15 cellular contexts compared by ENCODE assay signal in the genomic region with DNA sequence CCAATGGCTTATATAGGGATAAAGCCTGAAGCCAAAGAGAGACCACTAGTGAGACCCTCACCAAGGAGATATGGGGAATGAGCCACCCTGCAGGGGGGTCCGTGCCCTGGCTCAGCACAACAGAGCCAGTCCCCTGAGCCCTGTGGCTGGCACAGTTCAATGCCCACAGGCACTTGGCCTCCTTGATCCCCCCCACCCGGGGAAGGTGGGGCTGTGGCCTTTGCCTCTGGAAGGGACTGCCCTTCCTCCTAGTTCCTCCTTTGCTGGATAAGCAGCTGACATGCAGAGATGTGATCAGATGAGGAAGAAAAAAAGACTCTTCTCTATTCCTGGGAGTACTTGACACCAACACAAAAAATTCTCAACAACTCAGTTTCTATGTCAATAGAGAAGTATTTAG. TPM values are rescaled to one million over a fixed set of nuclear protein-coding genes. Genes with fewer than 3 reads are reported as not detected.
A peak's percentile ranks its signal among the peaks of the same experiment; 100 is the strongest.
DNase-seq lines count a peak whose midpoint lies in the region; ATAC-seq and TF ChIP-seq lines count a peak whose summit lies in the region.
"Had no signal": no experiment of that assay in that cellular context is flagged by ENCODE, and none has a peak within 500 bp of the region (broad histone marks: within the 10 kb centered on the region; RNA-seq: fewer than 3 reads in every experiment).

No MANE protein-coding gene starts in this region.

- no CpG with 5 or more reads among the region's 2 CpGs for WGBS in gastroesophageal sphincter (ENCODE audit: low coverage in 1 of 2), 2 donors
- no CpG with 5 or more reads among the region's 2 CpGs for WGBS in trophoblast cell (ENCODE audit: extremely low coverage, insufficient coverage, insufficient read length)

- ATAC-seq in gastroesophageal sphincter: peak; percentile 62
- ATAC-seq in effector memory CD8-positive, alpha-beta T cell (replicated peaks): no peak

- peak; percentile 52 for DNase-seq in GF-D8 (lab: John Stamatoyannopoulos, UW)
- DNase-seq in RWPE1 (ENCODE audit: low spot score): no peak
- DNase-seq in trophoblast cell: no peak
- DNase-seq in effector memory CD8-positive, alpha-beta T cell: no peak
- DNase-seq in colonic mucosa: no peak
- DNase-seq in cerebellar cortex (ENCODE audit: low spot score): no peak
- DNase-seq in T-helper 2 cell treated with Interferon-gamma antibody and Interleukin-4, amounts not matched to agents 5 μg/mL and 100 μg/mL, for 36 hours (ENCODE audit: low spot score): no peak
- DNase-seq: activated CD8-positive, alpha-beta memory T cell treated with anti-CD3 and anti-CD28 coated beads for 24 hours; activated naive CD4-positive, alpha-beta T cell treated with anti-CD3 and anti-CD28 coated beads, Interleukin-2, amount 10 ng/mL, durations not matched to agents 7 days and 5 days; caudate nucleus; COR-L47; esophagus squamous epithelium; NCI-H2029; sigmoid colon had no signal

- H4K12ac ChIP-seq in trophoblast cell (ENCODE audit: low read depth, low read length): no peak overlapping the region

- peak overlapping the region; percentile 49 for H3K18ac ChIP-seq in trophoblast cell (ENCODE audit: low read length)

- H3K79me2 ChIP-seq in trophoblast cell (ENCODE audit: control insufficient read depth, insufficient read depth, low read length, poor library complexity): peaks cover 10% of the 10 kb centered on the region

- H3K4me2 ChIP-seq in trophoblast cell (ENCODE audit: low read length): no peak overlapping the region

- no peak overlapping the region for H3K27ac Mint-ChIP-seq in effector memory CD8-positive, alpha-beta T cell
- no peak overlapping the region for H3K27ac Mint-ChIP-seq in T-helper 2 cell treated with Interferon-gamma antibody and Interleukin-4, amounts not matched to agents 5 μg/mL and 100 μg/mL, for 36 hours
- H3K27ac Mint-ChIP-seq: activated naive CD4-positive, alpha-beta T cell treated with anti-CD3 and anti-CD28 coated beads, Interleukin-2, amount 10 ng/mL, durations not matched to agents 7 days and 5 days had no signal

- peaks cover 4 to 7% of the 10 kb centered on the region in 2 donors for H3K4me1 Mint-ChIP-seq in effector memory CD8-positive, alpha-beta T cell (ENCODE audit: low read depth in 2 of 2)
- H3K4me1 Mint-ChIP-seq in T-helper 2 cell treated with Interferon-gamma antibody and Interleukin-4, amounts not matched to agents 5 μg/mL and 100 μg/mL, for 36 hours (ENCODE audit: low read depth): peaks cover 3% of the 10 kb centered on the region

- H3K27ac ChIP-seq in RWPE1: peak overlapping the region; percentile 45
- H3K27ac ChIP-seq in gastroesophageal sphincter: no peak overlapping the region
- H3K27ac ChIP-seq in trophoblast cell (ENCODE audit: low read depth, low read length): peak overlapping the region; percentile 76
- H3K27ac ChIP-seq in colonic mucosa: no peak overlapping the region
- H3K27ac ChIP-seq: sigmoid colon had no signal

- peaks cover 18% of the 10 kb centered on the region for H3K79me1 ChIP-seq in trophoblast cell (ENCODE audit: low read length)

- no peak for TF ChIP-seq EP300 in gastroesophageal sphincter (IDR thresholded peaks at IDR 0.05)

- no peaks in the 10 kb centered on the region for H3K27me3 ChIP-seq in gastroesophageal sphincter
- H3K27me3 ChIP-seq in trophoblast cell (ENCODE audit: insufficient read depth, low read length): no peaks in the 10 kb centered on the region
- H3K27me3 ChIP-seq in colonic mucosa: no peaks in the 10 kb centered on the region
- H3K27me3 ChIP-seq: esophagus squamous epithelium, sigmoid colon had no signal

- no peaks in the 10 kb centered on the region for H3K36me3 ChIP-seq in gastroesophageal sphincter
- H3K36me3 ChIP-seq in trophoblast cell (ENCODE audit: control insufficient read depth in 1 of 2, insufficient read depth in 2 of 2, low read length in 2 of 2): peaks cover 3 to 4% of the 10 kb centered on the region in 2 experiments
- H3K36me3 ChIP-seq in colonic mucosa: no peaks in the 10 kb centered on the region
- H3K36me3 ChIP-seq: esophagus squamous epithelium, sigmoid colon had no signal

- CTCF ChIA-PET in RWPE1 (lab: Yijun Ruan, JAX): interaction anchor here (0.6 kb wide), 1 partner anchor 37 kb away, joined by 3 read pairs; no protein-coding TSS in a partner anchor

- H3K9me3 ChIP-seq in gastroesophageal sphincter (no peaks in the 10 kb centered on the region), trophoblast cell (ENCODE audit: insufficient read depth, low read depth, low read length) (no peaks in the 10 kb centered on the region), colonic mucosa (no peaks in the 10 kb centered on the region)
- H3K9me3 ChIP-seq: esophagus squamous epithelium, sigmoid colon had no signal

- H2AK5ac ChIP-seq in trophoblast cell (ENCODE audit: low read length): peak overlapping the region; percentile 17

- H4K8ac ChIP-seq in trophoblast cell (ENCODE audit: low read depth, low read length): peak overlapping the region; percentile 84

- intact Hi-C loops in colonic mucosa (cut with DNase I): no loop called here

- H3K9me3 Mint-ChIP-seq in effector memory CD8-positive, alpha-beta T cell: no peaks in the 10 kb centered on the region
- H3K9me3 Mint-ChIP-seq in T-helper 2 cell treated with Interferon-gamma antibody and Interleukin-4, amounts not matched to agents 5 μg/mL and 100 μg/mL, for 36 hours: peaks cover 2% of the 10 kb centered on the region
- H3K9me3 Mint-ChIP-seq: activated naive CD4-positive, alpha-beta T cell treated with anti-CD3 and anti-CD28 coated beads, Interleukin-2, amount 10 ng/mL, durations not matched to agents 7 days and 5 days had no signal

- TF ChIP-seq POLR2A in gastroesophageal sphincter (IDR thresholded peaks at IDR 0.05): no peak

- H3K4me1 ChIP-seq in gastroesophageal sphincter (peaks cover 0 to 17% (median 6%) of the 10 kb centered on the region in 3 donors), trophoblast cell (ENCODE audit: control insufficient read depth in 1 of 2, insufficient read depth in 2 of 2, low read length in 2 of 2) (peaks cover 22 to 27% of the 10 kb centered on the region in 2 experiments), colonic mucosa (no peaks in the 10 kb centered on the region)

- H3K27me3 Mint-ChIP-seq in effector memory CD8-positive, alpha-beta T cell: peaks cover 0 to 13% of the 10 kb centered on the region in 2 donors
- H3K27me3 Mint-ChIP-seq in T-helper 2 cell treated with Interferon-gamma antibody and Interleukin-4, amounts not matched to agents 5 μg/mL and 100 μg/mL, for 36 hours (ENCODE audit: low read depth): no peaks in the 10 kb centered on the region

- H3K4me3 Mint-ChIP-seq in effector memory CD8-positive, alpha-beta T cell: no peak overlapping the region
- H3K4me3 Mint-ChIP-seq in T-helper 2 cell treated with Interferon-gamma antibody and Interleukin-4, amounts not matched to agents 5 μg/mL and 100 μg/mL, for 36 hours: no peak overlapping the region
- H3K4me3 Mint-ChIP-seq: activated naive CD4-positive, alpha-beta T cell treated with anti-CD3 and anti-CD28 coated beads, Interleukin-2, amount 10 ng/mL, durations not matched to agents 7 days and 5 days had no signal

- H4K91ac ChIP-seq in trophoblast cell (ENCODE audit: low read depth, low read length): peak overlapping the region; percentile 69

- H3K23ac ChIP-seq in trophoblast cell (ENCODE audit: low read length): no peak overlapping the region

- peak overlapping the region; percentile 63 for H2BK5ac ChIP-seq in trophoblast cell (ENCODE audit: low read depth, low read length, poor library complexity)

- H3K14ac ChIP-seq in trophoblast cell (ENCODE audit: low read length): peak overlapping the region; percentile 76

- no peak for TF ChIP-seq CTCF in RWPE1 (conservative IDR thresholded peaks at IDR 0.05; ENCODE audit: low read depth)
- no peak for TF ChIP-seq CTCF in gastroesophageal sphincter (IDR thresholded peaks at IDR 0.05)
- no peak for TF ChIP-seq CTCF in colonic mucosa (IDR thresholded peaks at IDR 0.05)

- H3K4ac ChIP-seq in trophoblast cell (ENCODE audit: low read depth, low read length): peak overlapping the region; percentile 73

- no peaks in the 10 kb centered on the region for H3K36me3 Mint-ChIP-seq in effector memory CD8-positive, alpha-beta T cell (ENCODE audit: insufficient read depth)
- H3K36me3 Mint-ChIP-seq in T-helper 2 cell treated with Interferon-gamma antibody and Interleukin-4, amounts not matched to agents 5 μg/mL and 100 μg/mL, for 36 hours (ENCODE audit: low read depth): peaks cover 2% of the 10 kb centered on the region
- H3K36me3 Mint-ChIP-seq: activated naive CD4-positive, alpha-beta T cell treated with anti-CD3 and anti-CD28 coated beads, Interleukin-2, amount 10 ng/mL, durations not matched to agents 7 days and 5 days had no signal

- peak overlapping the region; percentile 30 for H2BK12ac ChIP-seq in trophoblast cell (ENCODE audit: low read length)

- POLR2A ChIA-PET in RWPE1 (lab: Yijun Ruan, JAX; ENCODE audit: low non-redundant PET): no interaction called here

- H3K4me3 ChIP-seq in gastroesophageal sphincter: no peak overlapping the region
- no peak overlapping the region for H3K4me3 ChIP-seq in trophoblast cell (ENCODE audit: low read depth, low read length)
- no peak overlapping the region for H3K4me3 ChIP-seq in colonic mucosa
- H3K4me3 ChIP-seq: esophagus squamous epithelium, sigmoid colon had no signal

- H3K9ac ChIP-seq in trophoblast cell (ENCODE audit: low read length) (no peak overlapping the region), colonic mucosa (ENCODE audit: low read depth in 2 of 2, low read length in 2 of 2) (no peak overlapping the region)

- peak overlapping the region; percentile 86 for H2BK120ac ChIP-seq in trophoblast cell (ENCODE audit: insufficient read depth, low read length, poor library complexity)

- peak overlapping the region; percentile 17 for H2AFZ ChIP-seq in trophoblast cell (ENCODE audit: insufficient read depth, low read length, poor library complexity)

RNA-seq across cellular contexts. Expression of gene TTC7B, which starts 19.9 kb away (rescaled TPM):
- 100 to 1,000 TPM in 1 of 4 donors, 10 to 100 TPM in 3; 59.0 to 170 (median 64.1) TPM for total RNA-seq in gastroesophageal sphincter
- 92.4 and 94.7 TPM in 2 replicates for polyA plus RNA-seq in trophoblast cell (2013)
- total RNA-seq in colonic mucosa: 10 to 100 TPM in 1 of 2 donors, 1 to 10 TPM in 1; 3.3 to 11.8 TPM

Comparison
In these comparisons a context has a peak if more than half of its experiments do, and no peak if none do; other contexts are left out.
1. H3K27ac ChIP-seq: peak in RWPE1 (single experiment) and trophoblast cell (single experiment); none in gastroesophageal sphincter (0 of 4) and colonic mucosa (single experiment).
2. RNA of gene TTC7B, which starts 19.9 kb away (total RNA-seq): 59.0 to 170 TPM in gastroesophageal sphincter; 3.3 to 11.8 TPM in colonic mucosa; every median in the first group is over 4 times any median in the second.